In the genomic region with DNA sequence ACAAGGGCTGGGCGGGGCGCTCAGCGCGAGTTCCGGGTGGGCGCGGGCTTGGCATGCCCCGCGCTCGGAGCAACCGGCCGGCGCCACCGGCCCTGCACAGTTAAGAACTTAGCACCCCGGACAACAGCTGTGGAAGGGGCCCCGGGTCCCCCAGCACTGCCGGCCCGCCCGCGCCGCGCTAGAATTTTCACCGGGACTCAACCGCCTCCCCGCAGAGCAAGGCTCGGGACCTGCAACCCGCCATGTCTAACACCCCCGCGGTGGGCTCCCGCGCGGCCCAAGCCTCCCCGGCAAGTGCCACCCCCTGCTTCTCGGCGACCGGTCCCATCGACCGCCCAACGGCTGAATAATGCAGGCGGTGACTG, we compare ENCODE assay signal across 31 cellular contexts. TPM values are rescaled to one million over a fixed set of nuclear protein-coding genes. Genes with fewer than 3 reads are reported as not detected.
"Had no signal": no experiment of that assay in that cellular context is flagged by ENCODE, and none has a peak within 500 bp of the region (broad histone marks: within the 10 kb centered on the region; RNA-seq: fewer than 3 reads in every experiment).

No MANE protein-coding gene starts in this region.

- H3K9me3 ChIP-seq: esophagus squamous epithelium, gastroesophageal sphincter had no signal

- H3K36me3 ChIP-seq: brain microvascular endothelial cell, esophagus squamous epithelium, gastroesophageal sphincter had no signal

- H3K9me3 Mint-ChIP-seq: activated CD4-positive, alpha-beta T cell treated with anti-CD3 and anti-CD28 coated beads, Interleukin-2, amount 10 ng/mL, durations not matched to agents 24 days and 14 days; central memory CD8-positive, alpha-beta T cell; effector memory CD8-positive, alpha-beta T cell had no signal

- FAIRE-seq: astrocyte, bronchial epithelial cell, endothelial cell of umbilical vein had no signal

- ATAC-seq: activated CD4-positive, alpha-beta T cell treated with anti-CD3 and anti-CD28 coated beads for 36 hours; activated CD8-positive, alpha-beta memory T cell treated with anti-CD3 and anti-CD28 coated beads, Interleukin-2, amount 10 ng/mL, durations not matched to agents 7 days and 5 days; activated CD8-positive, alpha-beta T cell treated with anti-CD3 and anti-CD28 coated beads, Interleukin-2, amount 10 ng/mL, durations not matched to agents 7 days and 5 days; effector memory CD8-positive, alpha-beta T cell; gastroesophageal sphincter had no signal

- H3K27me3 ChIP-seq: brain microvascular endothelial cell, gastroesophageal sphincter had no signal

- H3K4me3 ChIP-seq: esophagus squamous epithelium, gastroesophageal sphincter had no signal

- H3K27ac ChIP-seq: brain microvascular endothelial cell, epithelial cell of prostate, esophagus squamous epithelium, gastroesophageal sphincter had no signal

- H3K4me3 Mint-ChIP-seq: activated CD4-positive, alpha-beta memory T cell treated with anti-CD3 and anti-CD28 coated beads for 36 hours; activated CD4-positive, alpha-beta T cell treated with anti-CD3 and anti-CD28 coated beads for 36 hours; activated CD4-positive, alpha-beta T cell treated with anti-CD3 and anti-CD28 coated beads, Interleukin-2, amount 10 ng/mL, durations not matched to agents 24 days and 14 days; activated CD8-positive, alpha-beta memory T cell treated with anti-CD3 and anti-CD28 coated beads, Interleukin-2, amount 10 ng/mL, durations not matched to agents 7 days and 5 days; activated CD8-positive, alpha-beta T cell treated with anti-CD3 and anti-CD28 coated beads, Interleukin-2, amount 10 ng/mL, durations not matched to agents 7 days and 5 days; activated naive CD8-positive, alpha-beta T cell; activated T-helper 1 cell treated with anti-CD3 and anti-CD28 coated beads, Interleukin-12 subunit alpha, Interleukin-12 subunit beta, Interleukin-2, Interleukin-4 antibody, amounts not matched to agents 30 ng/mL and 10 ng/mL and 1 ng/mL, durations not matched to agents 14 hours and 24 hours and 36 hours; central memory CD8-positive, alpha-beta T cell; effector memory CD8-positive, alpha-beta T cell had no signal

- H3K36me3 Mint-ChIP-seq: activated CD4-positive, alpha-beta memory T cell treated with anti-CD3 and anti-CD28 coated beads for 36 hours; activated CD8-positive, alpha-beta memory T cell treated with anti-CD3 and anti-CD28 coated beads, Interleukin-2, amount 10 ng/mL, durations not matched to agents 7 days and 5 days; activated naive CD8-positive, alpha-beta T cell had no signal

- H3K27ac Mint-ChIP-seq: activated CD4-positive, alpha-beta memory T cell treated with anti-CD3 and anti-CD28 coated beads for 36 hours; activated CD4-positive, alpha-beta T cell treated with anti-CD3 and anti-CD28 coated beads for 36 hours; activated CD4-positive, alpha-beta T cell treated with anti-CD3 and anti-CD28 coated beads, Interleukin-2, amount 10 ng/mL, durations not matched to agents 24 days and 14 days; activated CD8-positive, alpha-beta memory T cell treated with anti-CD3 and anti-CD28 coated beads, Interleukin-2, amount 10 ng/mL, durations not matched to agents 7 days and 5 days; activated CD8-positive, alpha-beta T cell treated with anti-CD3 and anti-CD28 coated beads, Interleukin-2, amount 10 ng/mL, durations not matched to agents 7 days and 5 days; activated T-helper 1 cell treated with anti-CD3 and anti-CD28 coated beads, Interleukin-12 subunit alpha, Interleukin-12 subunit beta, Interleukin-2, Interleukin-4 antibody, amounts not matched to agents 30 ng/mL and 10 ng/mL and 1 ng/mL, durations not matched to agents 14 hours and 24 hours and 36 hours; effector memory CD8-positive, alpha-beta T cell had no signal

- DNase-seq: activated CD4-positive, alpha-beta memory T cell treated with anti-CD3 and anti-CD28 coated beads for 36 hours; activated CD4-positive, CD25-positive, alpha-beta regulatory T cell; activated CD4-positive, CD25-positive, alpha-beta regulatory T cell treated with anti-CD3 and anti-CD28 coated beads, Interleukin-2, amount 50 U/mL, for 72 hours; activated CD8-positive, alpha-beta memory T cell treated with anti-CD3 and anti-CD28 coated beads, Interleukin-2, amount 10 ng/mL, durations not matched to agents 7 days and 5 days; activated CD8-positive, alpha-beta memory T cell treated with anti-CD3 and anti-CD28 coated beads, Interleukin-2, amount 50 U/mL, for 4 hours; activated CD8-positive, alpha-beta T cell treated with anti-CD3 and anti-CD28 coated beads, Interleukin-2, amount 10 ng/mL, durations not matched to agents 7 days and 5 days; activated gamma-delta T cell; activated naive CD4-positive, alpha-beta T cell; activated naive CD4-positive, alpha-beta T cell treated with anti-CD3 and anti-CD28 coated beads, Interleukin-2, amount 50 U/mL, for 16 hours; activated T-cell treated with anti-CD3 and anti-CD28 coated beads, Interleukin-2, amount 50 U/mL, for 1 hour; activated T-cell treated with anti-CD3 and anti-CD28 coated beads, Interleukin-2, amount 50 U/mL, for 48 hours; amniotic stem cell; anterior cingulate cortex; brain microvascular endothelial cell; cortex of kidney; dermis blood vessel endothelial cell; effector CD4-positive, alpha-beta T cell; effector memory CD8-positive, alpha-beta T cell; esophagus squamous epithelium; foreskin melanocyte had no signal

RNA-seq across cellular contexts. Expression of a gene that starts 26.1 kb away (rescaled TPM):
- total RNA-seq: activated CD8-positive, alpha-beta memory T cell treated with anti-CD3 and anti-CD28 coated beads for 36 hours; activated CD8-positive, alpha-beta memory T cell treated with anti-CD3 and anti-CD28 coated beads, Interleukin-2, amount 10 ng/mL, durations not matched to agents 7 days and 5 days; activated CD8-positive, alpha-beta T cell treated with anti-CD3 and anti-CD28 coated beads, Interleukin-2, amount 10 ng/mL, durations not matched to agents 7 days and 5 days had no signal
